Comparison of ENCODE assay signal across 13 cellular contexts in genomic region chr13:44876782-44877324, GRCh38.
DNase-seq lines count a peak whose midpoint lies in the region; ATAC-seq and TF ChIP-seq lines count a peak whose summit lies in the region.
"Had no signal": no experiment of that assay in that cellular context is flagged by ENCODE, and none has a peak within 500 bp of the region (broad histone marks: within the 10 kb centered on the region; RNA-seq: fewer than 3 reads in every experiment).

No MANE protein-coding gene starts in this region.

- H3K79me2 ChIP-seq in PC-9 (ENCODE audit: low read depth), result no peaks in the 10 kb centered on the region

- ATAC-seq in foreskin keratinocyte (peak; percentile 24), HG02642 (IDR thresholded peaks at IDR 0.05; ENCODE audit: poor library complexity, unreplicated experiment) (no peak)
- no peak for ATAC-seq in stimulated activated effector memory CD8-positive, alpha-beta T cell treated with anti-CD3 and anti-CD28 coated beads, Interleukin-12 subunit alpha, Interleukin-12 subunit beta, amount 100 ng/mL, for 72 hours
- ATAC-seq: T-cell had no signal

- no peaks in the 10 kb centered on the region for H3K9me2 ChIP-seq in PC-9 (ENCODE audit: insufficient read depth)

- intact Hi-C loops in PC-9 (cut with micrococcal nuclease; ENCODE audit: unreplicated experiment), result loop anchor here (10.0 kb wide), 1 partner anchor 142 kb away; no protein-coding TSS in a partner anchor

- BruUV-seq in PC-9 (replicated peaks; lab: Mats Ljungman, UMichigan), result no TSS peak

- no peaks in the 10 kb centered on the region for H3F3A ChIP-seq in PC-9 (ENCODE audit: insufficient read depth, low read depth)

- no peak overlapping the region for H3K4me3 ChIP-seq in PC-9

- DNase-seq in 8988T, result peak; percentile 29
- peak; percentile 42 for DNase-seq in COLO668 (lab: John Stamatoyannopoulos, UW; ENCODE audit: unreplicated experiment)
- no peak for DNase-seq in PC-9
- DNase-seq in foreskin keratinocyte, result no peak
- no peak for DNase-seq in HEK293T (ENCODE audit: extremely low spot score)
- DNase-seq in activated effector memory CD4-positive, alpha-beta T cell treated with anti-CD3 and anti-CD28 coated beads, Interleukin-2, amount 50 U/mL, for 16 hours, result no peak
- DNase-seq in stimulated activated effector memory CD8-positive, alpha-beta T cell treated with anti-CD3 and anti-CD28 coated beads, Interleukin-12 subunit alpha, Interleukin-12 subunit beta, amount 100 ng/mL, for 72 hours (ENCODE audit: low spot score in 2 of 2), result no peak
- DNase-seq: activated CD8-positive, alpha-beta memory T cell treated with anti-CD3 and anti-CD28 coated beads, Interleukin-2, amount 50 U/mL, for 4 hours; DMS79 treated with DMSO at 0.1 percent for 48 hours; nucleus accumbens; T-cell had no signal

- no peaks in the 10 kb centered on the region for H3K36me3 Mint-ChIP-seq in stimulated activated effector memory CD8-positive, alpha-beta T cell treated with anti-CD3 and anti-CD28 coated beads, Interleukin-12 subunit alpha, Interleukin-12 subunit beta, amount 100 ng/mL, for 72 hours
- H3K36me3 Mint-ChIP-seq: T-cell had no signal

- peaks cover 2% of the 10 kb centered on the region for H3K9me3 Mint-ChIP-seq in stimulated activated effector memory CD8-positive, alpha-beta T cell treated with anti-CD3 and anti-CD28 coated beads, Interleukin-12 subunit alpha, Interleukin-12 subunit beta, amount 100 ng/mL, for 72 hours

- H3K4me1 ChIP-seq in PC-9 (replicated peaks; ENCODE audit: insufficient read depth) (peaks cover 6% of the 10 kb centered on the region; the same call in 1 of the 2 replicates), foreskin keratinocyte (no peaks in the 10 kb centered on the region)

- H3K27ac ChIP-seq in PC-9, result no peak overlapping the region
- H3K27ac ChIP-seq in foreskin keratinocyte, result no peak overlapping the region

- H3K27me3 ChIP-seq in PC-9 (ENCODE audit: insufficient read depth, low read depth) (no peaks in the 10 kb centered on the region), foreskin keratinocyte (no peaks in the 10 kb centered on the region)

- CTCF ChIA-PET in PC-9 (lab: Charles Lee), result no interaction called here
- CTCF ChIA-PET in HEK293T (lab: Yijun Ruan, JAX), result interaction anchor here (0.7 kb wide), 1 partner anchor 955 kb away, joined by 3 read pairs; no protein-coding TSS in a partner anchor

- H4K20me1 ChIP-seq in PC-9 (ENCODE audit: insufficient read depth), result no peaks in the 10 kb centered on the region

- H2AFZ ChIP-seq in PC-9, result no peak overlapping the region

- no peak overlapping the region for H3K4me3 Mint-ChIP-seq in stimulated activated effector memory CD8-positive, alpha-beta T cell treated with anti-CD3 and anti-CD28 coated beads, Interleukin-12 subunit alpha, Interleukin-12 subunit beta, amount 100 ng/mL, for 72 hours
- H3K4me3 Mint-ChIP-seq: dendritic cell treated with granulocyte-macrophage colony-stimulating factor and Interleukin-4, amounts not matched to agents 40 ng/mL and 50 ng/mL, for 4 days; T-cell had no signal

- no peak overlapping the region for H3K27ac Mint-ChIP-seq in stimulated activated effector memory CD8-positive, alpha-beta T cell treated with anti-CD3 and anti-CD28 coated beads, Interleukin-12 subunit alpha, Interleukin-12 subunit beta, amount 100 ng/mL, for 72 hours
- H3K27ac Mint-ChIP-seq: dendritic cell treated with granulocyte-macrophage colony-stimulating factor and Interleukin-4, amounts not matched to agents 40 ng/mL and 50 ng/mL, for 4 days; T-cell had no signal

- TF ChIP-seq CTCF in PC-9 (conservative IDR thresholded peaks at IDR 0.05) (peak; percentile 29; the same call in 1 of the 2 replicates), foreskin keratinocyte (conservative IDR thresholded peaks at IDR 0.05) (peak; percentile 61)

- no peaks in the 10 kb centered on the region for H3K9me3 ChIP-seq in PC-9 (ENCODE audit: insufficient read depth, low read depth)

- no peaks in the 10 kb centered on the region for H3K36me3 ChIP-seq in PC-9 (ENCODE audit: low read depth)

- H3K4me2 ChIP-seq in PC-9, result no peak overlapping the region

- POLR2A ChIA-PET in PC-9 (lab: Charles Lee; ENCODE audit: unreplicated experiment), result no interaction called here
- POLR2A ChIA-PET in HEK293T (lab: Yijun Ruan, JAX), result no interaction called here

- H3K4me1 Mint-ChIP-seq in stimulated activated effector memory CD8-positive, alpha-beta T cell treated with anti-CD3 and anti-CD28 coated beads, Interleukin-12 subunit alpha, Interleukin-12 subunit beta, amount 100 ng/mL, for 72 hours, result no peaks in the 10 kb centered on the region
- H3K4me1 Mint-ChIP-seq: T-cell had no signal

TF ChIP-seq in HEK293T, 16 proteins besides CTCF, POLR2A, EP300 and RAD21:
- TF ChIP-seq ELF4 (IDR thresholded peaks at IDR 0.05), result no peak
- TF ChIP-seq BHLHE40 (IDR thresholded peaks at IDR 0.05; ENCODE audit: borderline replicate concordance), result no peak

Comparison
In these comparisons a context has a peak if more than half of its experiments do, and no peak if none do; other contexts are left out.
1. DNase-seq: peak in 8988T (single experiment) and COLO668 (single experiment); none in PC-9 (0 of 2), foreskin keratinocyte (0 of 2), HEK293T (single experiment), activated effector memory CD4-positive, alpha-beta T cell treated with anti-CD3 and anti-CD28 coated beads, Interleukin-2, amount 50 U/mL, for 16 hours (single experiment) and stimulated activated effector memory CD8-positive, alpha-beta T cell treated with anti-CD3 and anti-CD28 coated beads, Interleukin-12 subunit alpha, Interleukin-12 subunit beta, amount 100 ng/mL, for 72 hours (0 of 2).